1 cellular context compared by ENCODE assay signal in the genomic region with DNA sequence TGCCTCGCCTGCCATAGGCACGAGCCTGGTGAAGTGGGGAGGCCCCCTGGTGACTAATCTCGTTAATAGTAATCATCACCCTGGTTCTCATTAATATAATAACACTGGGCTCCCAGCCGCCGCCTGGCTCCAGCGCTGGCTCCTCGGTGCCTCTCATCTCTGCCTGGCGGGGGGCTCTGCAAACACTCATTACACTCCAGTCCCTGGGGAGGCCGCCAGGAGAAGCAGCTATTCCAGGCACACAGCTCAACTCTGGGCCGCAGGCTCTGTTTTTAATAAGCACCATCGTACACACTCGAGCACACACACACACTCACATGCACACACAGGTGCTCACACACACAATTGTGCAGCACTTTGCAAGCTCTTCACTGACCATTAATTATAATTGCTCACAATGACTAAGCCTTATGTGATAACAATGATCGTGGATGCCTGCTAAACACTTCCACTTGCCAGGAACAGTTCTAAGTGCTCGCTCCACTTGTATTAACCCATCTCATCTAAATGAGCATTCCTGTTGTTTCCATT.
A peak's percentile ranks its signal among the peaks of the same experiment; 100 is the strongest.
TF ChIP-seq lines count a peak whose summit lies in the region.

No MANE protein-coding gene starts in this region.

TF ChIP-seq in HEK293, 187 proteins besides CTCF, POLR2A, EP300 and RAD21 (continued from another document):
- TF ChIP-seq, protein P1, sequence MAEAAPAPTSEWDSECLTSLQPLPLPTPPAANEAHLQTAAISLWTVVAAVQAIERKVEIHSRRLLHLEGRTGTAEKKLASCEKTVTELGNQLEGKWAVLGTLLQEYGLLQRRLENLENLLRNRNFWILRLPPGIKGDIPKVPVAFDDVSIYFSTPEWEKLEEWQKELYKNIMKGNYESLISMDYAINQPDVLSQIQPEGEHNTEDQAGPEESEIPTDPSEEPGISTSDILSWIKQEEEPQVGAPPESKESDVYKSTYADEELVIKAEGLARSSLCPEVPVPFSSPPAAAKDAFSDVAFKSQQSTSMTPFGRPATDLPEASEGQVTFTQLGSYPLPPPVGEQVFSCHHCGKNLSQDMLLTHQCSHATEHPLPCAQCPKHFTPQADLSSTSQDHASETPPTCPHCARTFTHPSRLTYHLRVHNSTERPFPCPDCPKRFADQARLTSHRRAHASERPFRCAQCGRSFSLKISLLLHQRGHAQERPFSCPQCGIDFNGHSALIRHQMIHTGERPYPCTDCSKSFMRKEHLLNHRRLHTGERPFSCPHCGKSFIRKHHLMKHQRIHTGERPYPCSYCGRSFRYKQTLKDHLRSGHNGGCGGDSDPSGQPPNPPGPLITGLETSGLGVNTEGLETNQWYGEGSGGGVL (tag by site-specific recombination; IDR thresholded peaks at IDR 0.05): peak; percentile 67
- TF ChIP-seq, protein P2, sequence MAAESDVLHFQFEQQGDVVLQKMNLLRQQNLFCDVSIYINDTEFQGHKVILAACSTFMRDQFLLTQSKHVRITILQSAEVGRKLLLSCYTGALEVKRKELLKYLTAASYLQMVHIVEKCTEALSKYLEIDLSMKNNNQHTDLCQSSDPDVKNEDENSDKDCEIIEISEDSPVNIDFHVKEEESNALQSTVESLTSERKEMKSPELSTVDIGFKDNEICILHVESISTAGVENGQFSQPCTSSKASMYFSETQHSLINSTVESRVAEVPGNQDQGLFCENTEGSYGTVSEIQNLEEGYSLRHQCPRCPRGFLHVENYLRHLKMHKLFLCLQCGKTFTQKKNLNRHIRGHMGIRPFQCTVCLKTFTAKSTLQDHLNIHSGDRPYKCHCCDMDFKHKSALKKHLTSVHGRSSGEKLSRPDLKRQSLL (tag by site-specific recombination; IDR thresholded peaks at IDR 0.05): peak; percentile 93
- TF ChIP-seq SP2 (tag by site-specific recombination; IDR thresholded peaks at IDR 0.05): no peak
- no peak for TF ChIP-seq SALL2 (tag by site-specific recombination; IDR thresholded peaks at IDR 0.05; ENCODE audit: borderline replicate concordance)
- no peak for TF ChIP-seq ZNF624 (tag by site-specific recombination; IDR thresholded peaks at IDR 0.05)
